Comparison of ENCODE assay signal across 24 cellular contexts in genomic region chr6:152173321-152173720, GRCh38.
DNase-seq lines count a peak whose midpoint lies in the region; ATAC-seq, FAIRE-seq and TF ChIP-seq lines count a peak whose summit lies in the region.
"Had no signal": no experiment of that assay in that cellular context is flagged by ENCODE, and none has a peak within 500 bp of the region (broad histone marks: within the 10 kb centered on the region; RNA-seq: fewer than 3 reads in every experiment).

No MANE protein-coding gene starts in this region.

- in situ Hi-C loops in brain microvascular endothelial cell (cut with HindIII; ENCODE audit: low pct_ligation_motif_present, low sequenced_read_pairs): no loop called here

- H2BK15ac ChIP-seq in mesendoderm (replicated peaks; ENCODE audit: low read depth): no peak overlapping the region

- no peak for FAIRE-seq in RCC 7860 (lab: Jason Lieb, UNC)
- FAIRE-seq: A549, H54, urothelium cell line had no signal

- no CpG with 5 or more reads among the region's 4 CpGs for WGBS in mesendoderm (ENCODE audit: extremely low coverage, insufficient coverage, low lambda C conversion rate)

- H3K27me3 ChIP-seq in left ventricle myocardium inferior (ENCODE audit: low read depth) (no peaks in the 10 kb centered on the region), adipocyte (replicated peaks; ENCODE audit: control insufficient read depth, insufficient read depth, low read length) (no peaks in the 10 kb centered on the region), mesendoderm (ENCODE audit: insufficient read depth, low read length, poor library complexity) (no peaks in the 10 kb centered on the region), brain microvascular endothelial cell (replicated peaks) (no peaks in the 10 kb centered on the region)
- H3K27me3 ChIP-seq: ascending aorta, esophagus squamous epithelium, heart left ventricle had no signal

- H4K5ac ChIP-seq in mesendoderm (ENCODE audit: low read length): no peak overlapping the region

- no peak for ATAC-seq in left cardiac atrium
- ATAC-seq: A549, heart left ventricle, right cardiac atrium had no signal

- no peak overlapping the region for H2BK5ac ChIP-seq in mesendoderm (ENCODE audit: low read length)

- H3K23ac ChIP-seq in mesendoderm (ENCODE audit: low read length): no peak overlapping the region

- no peak overlapping the region for H2AK5ac ChIP-seq in mesendoderm (ENCODE audit: low read length)

- H3K9ac ChIP-seq in adipocyte (ENCODE audit: low read length) (no peak overlapping the region), mesendoderm (ENCODE audit: low read length) (no peak overlapping the region)

- no peak for TF ChIP-seq CTCF in left ventricle myocardium inferior (IDR thresholded peaks at IDR 0.05; ENCODE audit: borderline replicate concordance)
- TF ChIP-seq CTCF in brain microvascular endothelial cell (IDR thresholded peaks at IDR 0.05; ENCODE audit: low read depth, low read length, missing control alignments): no peak

- H3K27ac ChIP-seq in left ventricle myocardium inferior (replicated peaks) (peak overlapping the region; percentile 64), mesendoderm (ENCODE audit: low read depth, low read length) (no peak overlapping the region), brain microvascular endothelial cell (no peak overlapping the region)
- H3K27ac ChIP-seq: A549, ascending aorta, esophagus squamous epithelium had no signal

- no peak overlapping the region for H2BK120ac ChIP-seq in mesendoderm (ENCODE audit: low read depth, low read length)

- peaks cover 51% of the 10 kb centered on the region for H3K4me1 ChIP-seq in left ventricle myocardium inferior
- peaks cover 5% of the 10 kb centered on the region for H3K4me1 ChIP-seq in adipocyte (ENCODE audit: control insufficient read depth, insufficient read depth, low read length)
- peaks cover 4% of the 10 kb centered on the region for H3K4me1 ChIP-seq in mesendoderm (ENCODE audit: control insufficient read depth, low read depth, low read length)
- H3K4me1 ChIP-seq: A549 had no signal

- no peaks in the 10 kb centered on the region for H3K79me1 ChIP-seq in mesendoderm (ENCODE audit: low read length)

- H3K56ac ChIP-seq in mesendoderm (ENCODE audit: low read length): no peak overlapping the region

- H3K4me3 ChIP-seq in left ventricle myocardium inferior (no peak overlapping the region), adipocyte (ENCODE audit: low read length) (no peak overlapping the region), mesendoderm (ENCODE audit: low read length) (no peak overlapping the region), brain microvascular endothelial cell (ENCODE audit: low read depth, low read length) (no peak overlapping the region)
- H3K4me3 ChIP-seq: A549, ascending aorta, esophagus squamous epithelium, heart left ventricle had no signal

- no peak overlapping the region for H4K8ac ChIP-seq in mesendoderm (ENCODE audit: low read depth, low read length)

- H3K36me3 ChIP-seq in left ventricle myocardium inferior: peaks cover 37% of the 10 kb centered on the region
- peaks cover 37% of the 10 kb centered on the region for H3K36me3 ChIP-seq in adipocyte (ENCODE audit: control insufficient read depth, insufficient read depth, low read length, severe bottlenecking)
- no peaks in the 10 kb centered on the region for H3K36me3 ChIP-seq in mesendoderm (ENCODE audit: control insufficient read depth, insufficient read depth, low read length)
- peaks cover 9% of the 10 kb centered on the region for H3K36me3 ChIP-seq in brain microvascular endothelial cell (replicated peaks)

- intact Hi-C loops in left ventricle myocardium inferior (cut with micrococcal nuclease) (no loop called here), left cardiac atrium (cut with DNase I) (no loop called here)

- no peaks in the 10 kb centered on the region for H3K9me3 ChIP-seq in left ventricle myocardium inferior (replicated peaks)
- no peaks in the 10 kb centered on the region for H3K9me3 ChIP-seq in adipocyte (ENCODE audit: control insufficient read depth, low read length)
- H3K9me3 ChIP-seq: A549, ascending aorta, esophagus squamous epithelium, heart left ventricle had no signal

- H3K18ac ChIP-seq in mesendoderm (ENCODE audit: low read length): no peak overlapping the region

- H3K4me2 ChIP-seq in mesendoderm (ENCODE audit: low read length): no peak overlapping the region
- H3K4me2 ChIP-seq: A549 had no signal

- H3K79me2 ChIP-seq in mesendoderm (ENCODE audit: control insufficient read depth, insufficient read depth, low read length): no peaks in the 10 kb centered on the region

- DNase-seq in left ventricle myocardium inferior (no peak), left cardiac atrium (no peak), adipocyte (ENCODE audit: low read depth) (peak; percentile 50), mesendoderm (peak; percentile 3), NCI-H187 treated with DMSO at 0.1 percent for 48 hours (lab: John Stamatoyannopoulos, UW) (no peak), RCC 7860 (ENCODE audit: low spot score) (no peak), brain microvascular endothelial cell (no peak)
- no peak for DNase-seq in stimulated activated CD4-positive, alpha-beta T cell treated with anti-CD3 and anti-CD28 coated beads, Interleukin-4, amount 100 ng/mL, for 4 hours
- DNase-seq: activated naive CD4-positive, alpha-beta T cell treated with anti-CD3 and anti-CD28 coated beads, Interleukin-2, amount 10 ng/mL, durations not matched to agents 7 days and 5 days; cerebellar nuclear complex; DMS53; effector memory CD4-positive, alpha-beta T cell; esophagus squamous epithelium; heart left ventricle; KBM-7; NCI-H2227 treated with DMSO at 0.1 percent for 48 hours; NCI-H748 treated with DMSO at 0.1 percent for 48 hours; OCI-M1; right cardiac atrium; substantia nigra had no signal

- H3K4ac ChIP-seq in mesendoderm (ENCODE audit: low read depth, low read length): no peak overlapping the region

Comparison
In these comparisons a context has a peak if more than half of its experiments do, and no peak if none do; other contexts are left out.
1. DNase-seq: peak in adipocyte (single experiment) and mesendoderm (single experiment); none in left ventricle myocardium inferior (single experiment), left cardiac atrium (single experiment), stimulated activated CD4-positive, alpha-beta T cell treated with anti-CD3 and anti-CD28 coated beads, Interleukin-4, amount 100 ng/mL, for 4 hours (0 of 2), NCI-H187 treated with DMSO at 0.1 percent for 48 hours (single experiment), RCC 7860 (single experiment) and brain microvascular endothelial cell (single experiment).